Comparison of ENCODE assay signal across 8 cellular contexts in the genomic region with DNA sequence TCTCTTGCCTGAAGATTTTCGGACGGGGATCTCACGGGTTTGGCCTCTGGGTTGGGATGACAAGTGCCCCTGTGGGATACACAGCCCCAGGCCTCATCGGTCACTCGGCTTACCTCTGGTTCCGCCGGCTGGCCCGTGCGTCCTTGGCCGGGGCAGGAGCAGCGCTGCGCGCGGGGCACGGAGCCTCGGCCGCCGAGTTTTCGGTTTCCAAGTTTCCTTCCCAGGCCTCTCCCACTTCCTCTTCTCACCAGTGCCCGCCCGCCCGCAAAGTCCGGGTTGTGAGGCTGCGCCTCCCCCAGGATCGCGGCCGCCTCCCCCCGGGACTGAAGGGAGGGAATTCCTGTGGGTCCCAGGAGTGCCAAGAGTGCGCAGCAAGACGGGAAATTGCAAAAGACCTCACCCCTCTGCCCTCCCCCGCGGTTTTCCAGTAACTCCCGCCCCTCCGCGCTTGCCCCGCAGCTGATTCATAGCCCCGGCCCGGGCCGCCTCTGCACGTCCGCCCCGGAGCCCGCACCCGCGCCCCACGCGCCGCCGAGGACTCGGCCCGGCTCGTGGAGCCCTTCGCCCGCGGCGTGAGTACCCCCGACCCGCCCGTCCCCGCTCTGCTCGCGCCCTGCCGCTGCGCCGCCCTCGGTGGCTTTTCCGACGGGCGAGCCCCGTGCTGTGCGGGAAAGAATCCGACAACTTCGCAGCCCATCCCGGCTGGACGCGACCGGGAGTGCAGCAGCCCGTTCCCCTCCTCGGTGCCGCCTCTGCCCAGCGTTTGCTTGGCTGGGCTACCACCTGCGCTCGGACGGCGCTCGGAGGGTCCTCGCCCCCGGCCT. TPM values are rescaled to one million over a fixed set of nuclear protein-coding genes. Genes with fewer than 3 reads are reported as not detected.
DNase-seq lines count a peak whose midpoint lies in the region; ATAC-seq and TF ChIP-seq lines count a peak whose summit lies in the region.

A gene (plus strand): TSS at position 458 of the 824 bp plus-strand sequence. CDS start 23,033 bp downstream, outside the sequence.

- WGBS in ectodermal cell, 2 experiments, result 1 to 2% methylated on average over 88 of the region's 88 CpGs
- 3% methylated on average over 22 of the region's 88 CpGs for WGBS in right lobe of liver (ENCODE audit: insufficient coverage, low coverage, low lambda C conversion rate, missing lambda C conversion rate)

- intact Hi-C loops in right lobe of liver (cut with DNase I), result no loop called here

- peak; percentile 88 for ATAC-seq in RWPE2 (ENCODE audit: low read depth)
- ATAC-seq in right lobe of liver, result peak; percentile 94 to 98 (median 95)
- ATAC-seq in GM18867 (IDR thresholded peaks at IDR 0.05; ENCODE audit: unreplicated experiment), result no peak

- H3K27ac ChIP-seq in RWPE2 (ENCODE audit: poor library complexity, severe bottlenecking) (peak within 1 kb of the TSS; percentile 88), ectodermal cell (ENCODE audit: insufficient read depth, low read depth, low read length, poor library complexity, severe bottlenecking) (no peak within 1 kb of the TSS), right lobe of liver (peak within 1 kb of the TSS; percentile 74 to 95 (median 80))

- peak; percentile 24 for DNase-seq in NCI-H2227 (lab: John Stamatoyannopoulos, UW; ENCODE audit: unreplicated experiment)
- DNase-seq in NCI-H2227 treated with DMSO at 0.1 percent for 48 hours (lab: John Stamatoyannopoulos, UW), result no peak
- DNase-seq in RWPE2 (ENCODE audit: low spot score), result peak; percentile 99
- DNase-seq in right lobe of liver, result peak; percentile 88 to 95 (median 92)
- peak; percentile 2 to 27 for DNase-seq in stimulated activated CD4-positive, alpha-beta T cell treated with anti-CD3 and anti-CD28 coated beads, Interleukin-4, amount 100 ng/mL, for 4 hours
- DNase-seq in erythroblast (lab: John Stamatoyannopoulos, UW), result no peak

- H3K9me3 ChIP-seq in RWPE2 (ENCODE audit: severe bottlenecking) (no peaks in the 10 kb centered on the region), ectodermal cell (ENCODE audit: control insufficient read depth, low read length) (no peaks in the 10 kb centered on the region), right lobe of liver (no peaks in the 10 kb centered on the region)

- TF ChIP-seq POLR2A in right lobe of liver (IDR thresholded peaks at IDR 0.05) (peak; percentile 83), erythroblast (IDR thresholded peaks at IDR 0.05; ENCODE audit: low read length) (no peak)

- H3K27me3 ChIP-seq in RWPE2 (ENCODE audit: insufficient read depth, poor library complexity, severe bottlenecking), result no peaks in the 10 kb centered on the region
- H3K27me3 ChIP-seq in ectodermal cell (ENCODE audit: control insufficient read depth, insufficient read depth, low read length, poor library complexity, severe bottlenecking), result peaks cover 38% of the 10 kb centered on the region
- H3K27me3 ChIP-seq in right lobe of liver, result no peaks in the 10 kb centered on the region

- peaks cover 33% of the 10 kb centered on the region for H3K4me1 ChIP-seq in RWPE2 (ENCODE audit: insufficient read depth, poor library complexity, severe bottlenecking)
- H3K4me1 ChIP-seq in ectodermal cell (ENCODE audit: control insufficient read depth, insufficient read depth, low read length), result no peaks in the 10 kb centered on the region
- H3K4me1 ChIP-seq in right lobe of liver, result peaks cover 0 to 16% (median 0%) of the 10 kb centered on the region in 4 donors

- H3K36me3 ChIP-seq in RWPE2 (ENCODE audit: low read depth) (peaks cover 54% of the 10 kb centered on the region), ectodermal cell (ENCODE audit: control insufficient read depth, insufficient read depth, low read length) (no peaks in the 10 kb centered on the region), right lobe of liver (no peaks in the 10 kb centered on the region)

- H3K4me3 ChIP-seq in RWPE2 (ENCODE audit: severe bottlenecking) (peak within 1 kb of the TSS; percentile 74), ectodermal cell (ENCODE audit: insufficient read depth, low read depth, low read length) (peak within 1 kb of the TSS; percentile 53), right lobe of liver (peak within 1 kb of the TSS; percentile 66 to 71 (median 70))

- peak; percentile 23 for TF ChIP-seq CTCF in RWPE2 (IDR thresholded peaks at IDR 0.05; ENCODE audit: poor library complexity, severe bottlenecking)
- TF ChIP-seq CTCF in right lobe of liver (IDR thresholded peaks at IDR 0.05), result no peak

RNA-seq across cellular contexts. Expression of the gene that starts here (rescaled TPM):
- polyA plus RNA-seq in ectodermal cell (2013, experiment 1 of 4), result 1.2 TPM
- 0.87 TPM for polyA plus RNA-seq in ectodermal cell (2013, experiment 2 of 4)
- polyA plus RNA-seq in ectodermal cell (2013, experiment 3 of 4), result 1.2 TPM
- polyA plus RNA-seq in ectodermal cell (2013, experiment 4 of 4), result 1.1 TPM
- 10 to 100 TPM in 5 of 6 experiments, 1 to 10 TPM in 1; 3.9 to 44.8 (median 12.2) TPM for total RNA-seq in right lobe of liver

Comparison
In these comparisons a context has a peak if more than half of its experiments do, and no peak if none do; other contexts are left out.
1. DNase-seq: peak in NCI-H2227 (single experiment), RWPE2 (single experiment), right lobe of liver (3 of 3) and stimulated activated CD4-positive, alpha-beta T cell treated with anti-CD3 and anti-CD28 coated beads, Interleukin-4, amount 100 ng/mL, for 4 hours (2 of 2); none in NCI-H2227 treated with DMSO at 0.1 percent for 48 hours (single experiment) and erythroblast (0 of 2).
2. Peak in every context shown above with its lines, with median percentiles within 50 percentile points of each other: H3K4me3 ChIP-seq.